ENCODE assay signal across 1 cellular context in the genomic region with DNA sequence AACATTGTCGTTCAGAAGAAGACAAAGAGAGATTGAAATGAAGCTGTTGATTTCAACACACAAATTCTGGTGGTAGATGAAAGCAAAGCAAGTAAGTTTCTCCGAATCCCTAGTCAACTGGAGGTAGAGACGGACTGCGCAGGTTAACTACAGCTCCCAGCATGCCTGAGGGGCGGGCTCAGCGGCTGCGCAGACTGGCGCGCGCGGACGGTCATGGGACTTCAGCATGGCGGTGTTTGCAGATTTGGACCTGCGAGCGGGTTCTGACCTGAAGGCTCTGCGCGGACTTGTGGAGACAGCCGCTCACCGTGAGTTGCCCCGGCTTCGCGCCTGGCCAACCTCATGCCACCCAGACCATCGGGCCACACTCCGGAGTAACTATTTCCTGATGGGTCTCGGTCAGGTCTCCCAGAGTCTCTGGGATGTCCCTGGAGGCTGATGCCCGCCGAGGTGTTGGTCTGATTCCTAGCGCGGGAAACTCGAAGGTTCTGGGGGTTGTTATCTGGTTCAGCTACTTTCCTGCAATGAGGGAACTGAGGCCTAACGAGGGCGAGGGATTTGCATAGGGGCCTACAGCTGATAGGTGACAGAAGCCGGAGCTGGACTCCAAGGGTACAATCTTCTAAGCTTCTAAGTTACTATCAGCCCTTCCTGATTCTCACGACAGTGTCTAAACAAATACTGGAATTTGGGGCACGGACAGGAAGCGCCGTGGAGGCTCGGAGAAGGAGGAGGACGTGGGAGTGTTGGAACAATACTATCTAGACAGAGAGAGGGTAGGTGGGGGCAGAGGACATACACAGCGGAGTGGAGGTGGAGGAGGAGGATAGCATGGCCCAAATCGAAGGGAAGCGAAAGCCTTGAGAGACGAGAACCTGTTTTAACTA.
A peak's percentile ranks its signal among the peaks of the same experiment; 100 is the strongest.
TF ChIP-seq lines count a peak whose summit lies in the region.

RPP30 (plus strand) TSS at position 214 of the 887 bp plus-strand sequence; CDS start at position 227, 13 bp downstream.

TF ChIP-seq in HepG2, 621 proteins besides CTCF, POLR2A, EP300 and RAD21 (continued from another document and continues in another):
- TF ChIP-seq USF2 (IDR thresholded peaks at IDR 0.05; ENCODE audit: low read depth, low read length) (no peak), USF2 (CRISPR knock-in tag; IDR thresholded peaks at IDR 0.05; ENCODE audit: borderline replicate concordance) (peak; percentile 48; the same call in 1 of the 2 replicates), ZBTB10 (CRISPR knock-in tag; IDR thresholded peaks at IDR 0.05; ENCODE audit: borderline replicate concordance) (no peak), RFXANK (CRISPR knock-in tag; IDR thresholded peaks at IDR 0.05) (no peak), GABPB1 (CRISPR knock-in tag; IDR thresholded peaks at IDR 0.05) (peak; percentile 84), IKZF1 (IDR thresholded peaks at IDR 0.05) (no peak), GATAD2A (CRISPR knock-in tag; IDR thresholded peaks at IDR 0.05) (no peak), PHF21A (CRISPR knock-in tag; IDR thresholded peaks at IDR 0.05) (no peak; the same call in 1 of the 2 replicates), DMAP1 (CRISPR knock-in tag; IDR thresholded peaks at IDR 0.05) (no peak; the same call in 1 of the 2 replicates), ZNF770 (CRISPR knock-in tag; IDR thresholded peaks at IDR 0.05) (0 out of 2 replicates have a peak, but pooled peaks have one; percentile 17), ZNF546 (CRISPR knock-in tag; conservative IDR thresholded peaks at IDR 0.05) (0 out of 2 replicates have a peak, but pooled peaks have one; percentile 62), PHF8 (CRISPR knock-in tag; IDR thresholded peaks at IDR 0.05) (peak; percentile 83), NKX3-1 (CRISPR knock-in tag; IDR thresholded peaks at IDR 0.05) (no peak), TBL1XR1 (IDR thresholded peaks at IDR 0.05; ENCODE audit: borderline replicate concordance, low read length, partially characterized antibody) (peak; percentile 26), POGK (CRISPR knock-in tag; conservative IDR thresholded peaks at IDR 0.05) (peak; percentile 54; the same call in 1 of the 2 replicates), KDM3A (CRISPR knock-in tag; IDR thresholded peaks at IDR 0.05; ENCODE audit: low read depth) (no peak), NFE2L2 (IDR thresholded peaks at IDR 0.05; ENCODE audit: low read length) (no peak), TBP (CRISPR knock-in tag; IDR thresholded peaks at IDR 0.05) (no peak), ZNF607 (CRISPR knock-in tag; IDR thresholded peaks at IDR 0.05; ENCODE audit: borderline replicate concordance) (no peak; the same call in 1 of the 2 replicates), ZNF3 (CRISPR knock-in tag; IDR thresholded peaks at IDR 0.05) (no peak), FOSL1 (CRISPR knock-in tag; IDR thresholded peaks at IDR 0.05; ENCODE audit: borderline replicate concordance) (no peak), HOXA7 (CRISPR knock-in tag; IDR thresholded peaks at IDR 0.05) (no peak), ZNF136 (CRISPR knock-in tag; IDR thresholded peaks at IDR 0.05; ENCODE audit: low read depth) (no peak), FLYWCH1 (CRISPR knock-in tag; IDR thresholded peaks at IDR 0.05) (0 out of 2 replicates have a peak, but pooled peaks have one; percentile 54), ZNF724P (CRISPR knock-in tag; IDR thresholded peaks at IDR 0.05; ENCODE audit: borderline replicate concordance) (peak; percentile 66; the same call in 1 of the 2 replicates), ZNF816 (CRISPR knock-in tag; IDR thresholded peaks at IDR 0.05; ENCODE audit: borderline replicate concordance) (peak; percentile 78; the same call in 1 of the 2 replicates), SPEN (CRISPR knock-in tag; IDR thresholded peaks at IDR 0.05; ENCODE audit: low read depth) (peak; percentile 28; the same call in 1 of the 2 replicates), ZHX2 (IDR thresholded peaks at IDR 0.05; ENCODE audit: low read depth) (peak; percentile 66), ZHX2 (CRISPR knock-in tag; IDR thresholded peaks at IDR 0.05; ENCODE audit: borderline replicate concordance) (no peak), SALL2 (CRISPR knock-in tag; IDR thresholded peaks at IDR 0.05) (no peak; the same call in 1 of the 2 replicates), DRAP1 (CRISPR knock-in tag; IDR thresholded peaks at IDR 0.05) (peak; percentile 41; the same call in 1 of the 2 replicates), NRL (CRISPR knock-in tag; IDR thresholded peaks at IDR 0.05; ENCODE audit: borderline replicate concordance) (peak; percentile 95), POLR2AphosphoS5 (IDR thresholded peaks at IDR 0.05; ENCODE audit: low read depth, low read length) (peak; percentile 83), CEBPG (CRISPR knock-in tag; IDR thresholded peaks at IDR 0.05) (0 out of 2 replicates have a peak, but pooled peaks have one; percentile 5), ZSCAN30 (CRISPR knock-in tag; IDR thresholded peaks at IDR 0.05) (no peak), ZFP41 (CRISPR knock-in tag; IDR thresholded peaks at IDR 0.05; ENCODE audit: borderline replicate concordance) (peak; percentile 45; the same call in 1 of the 2 replicates)
